Comparison of ENCODE assay signal across 9 cellular contexts in the genomic region with DNA sequence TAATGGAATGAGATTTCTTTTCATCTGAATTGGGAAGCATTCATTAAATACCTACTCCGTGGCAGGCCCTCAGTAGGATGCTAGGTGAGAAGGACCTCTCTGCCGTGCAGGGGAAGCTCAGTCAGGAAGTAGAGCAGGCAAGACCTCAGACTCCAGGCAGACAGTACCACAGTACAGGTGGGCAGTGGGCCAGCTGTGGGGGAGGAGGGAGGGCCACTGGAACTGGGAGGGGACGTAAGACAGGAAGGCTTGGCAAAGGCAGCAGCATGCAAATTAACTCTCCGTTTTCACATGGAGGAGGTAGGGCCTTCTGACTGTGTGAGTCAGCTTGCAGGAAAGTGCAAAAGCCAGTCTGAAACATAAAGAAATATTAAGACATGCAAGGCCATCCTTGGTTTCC.
DNase-seq lines count a peak whose midpoint lies in the region; ATAC-seq and TF ChIP-seq lines count a peak whose summit lies in the region.
"Had no signal": no experiment of that assay in that cellular context is flagged by ENCODE, and none has a peak within 500 bp of the region (broad histone marks: within the 10 kb centered on the region; RNA-seq: fewer than 3 reads in every experiment).

No MANE protein-coding gene starts in this region.

- H3K9me3 ChIP-seq in left ventricle myocardium inferior (replicated peaks), result no peaks in the 10 kb centered on the region

- H3K4me1 ChIP-seq in left ventricle myocardium inferior, result peaks cover 10% of the 10 kb centered on the region

- no peak overlapping the region for H3K4me3 ChIP-seq in Jurkat, Clone E6-1 (ENCODE audit: low read length)
- H3K4me3 ChIP-seq in left ventricle myocardium inferior, result no peak overlapping the region

- H3K27ac Mint-ChIP-seq in T-cell (peak overlapping the region in 1 of 2 donors; percentile 74), type B pancreatic cell (no peak overlapping the region)

- intact Hi-C loops in left ventricle myocardium inferior (cut with micrococcal nuclease), result no loop called here

- CTCF ChIA-PET in T-cell (lab: Charles Lee), result interaction anchor here in 1 of 2 donors (1.2 to 1.5 kb wide), 2 partner anchors 12 to 23 kb away, joined by 3 read pairs; no protein-coding TSS in a partner anchor

- DNase-seq in EH (ENCODE audit: low read depth) (peak; percentile 56), T-cell (peak in 2 of 34 experiments; percentile 30 to 36), left ventricle myocardium inferior (peak; percentile 71), type B pancreatic cell (ENCODE audit: extremely low spot score, unreplicated experiment) (peak; percentile 27)
- DNase-seq in Jurkat, Clone E6-1 (ENCODE audit: low read depth, low spot score), result peak; percentile 47
- DNase-seq in central memory CD4-positive, alpha-beta T cell, result no peak
- no peak for DNase-seq in activated effector memory CD4-positive, alpha-beta T cell treated with anti-CD3 and anti-CD28 coated beads, Interleukin-2, amount 50 U/mL, for 16 hours

- H3K9me3 Mint-ChIP-seq in T-cell (no peaks in the 10 kb centered on the region), type B pancreatic cell (no peaks in the 10 kb centered on the region)

- peaks cover 0 to 2% of the 10 kb centered on the region in 2 donors for H3K27me3 Mint-ChIP-seq in T-cell
- peaks cover 15% of the 10 kb centered on the region for H3K27me3 Mint-ChIP-seq in type B pancreatic cell

- ATAC-seq in T-cell (replicated peaks in 1 of 4) (peak in 3 of 4 experiments; percentile 30 to 68 (median 34)), HG02571 (IDR thresholded peaks at IDR 0.05; ENCODE audit: unreplicated experiment) (no peak)
- ATAC-seq: HCT116 had no signal

- H3K36me3 Mint-ChIP-seq in T-cell (no peaks in the 10 kb centered on the region), type B pancreatic cell (no peaks in the 10 kb centered on the region)

- POLR2A ChIA-PET in T-cell (lab: Charles Lee), result interaction anchor here in 1 of 2 donors (0.6 kb wide), 1 partner anchor 10 kb away, joined by 3 read pairs; no protein-coding TSS in a partner anchor

- H3K36me3 ChIP-seq in left ventricle myocardium inferior, result no peaks in the 10 kb centered on the region

- no peak for TF ChIP-seq CTCF in left ventricle myocardium inferior (IDR thresholded peaks at IDR 0.05; ENCODE audit: borderline replicate concordance)
- TF ChIP-seq CTCF in type B pancreatic cell (conservative IDR thresholded peaks at IDR 0.05), result no peak

- no peak overlapping the region for H3K27ac ChIP-seq in left ventricle myocardium inferior (replicated peaks)

- no peaks in the 10 kb centered on the region for H3K27me3 ChIP-seq in left ventricle myocardium inferior (ENCODE audit: low read depth)

- H3K4me1 Mint-ChIP-seq in T-cell (peaks cover 5 to 16% (median 7%) of the 10 kb centered on the region in 3 donors), type B pancreatic cell (ENCODE audit: unreplicated experiment) (no peaks in the 10 kb centered on the region)

- H3K4me3 Mint-ChIP-seq in T-cell, result no peak overlapping the region
- H3K4me3 Mint-ChIP-seq in type B pancreatic cell, result no peak overlapping the region

Comparison
In these comparisons a context has a peak if more than half of its experiments do, and no peak if none do; other contexts are left out.
1. DNase-seq: peak in EH (single experiment), Jurkat, Clone E6-1 (single experiment), left ventricle myocardium inferior (single experiment) and type B pancreatic cell (single experiment); none in central memory CD4-positive, alpha-beta T cell (single experiment) and activated effector memory CD4-positive, alpha-beta T cell treated with anti-CD3 and anti-CD28 coated beads, Interleukin-2, amount 50 U/mL, for 16 hours (single experiment).